ENCODE assay signal across 12 cellular contexts in the genomic region with DNA sequence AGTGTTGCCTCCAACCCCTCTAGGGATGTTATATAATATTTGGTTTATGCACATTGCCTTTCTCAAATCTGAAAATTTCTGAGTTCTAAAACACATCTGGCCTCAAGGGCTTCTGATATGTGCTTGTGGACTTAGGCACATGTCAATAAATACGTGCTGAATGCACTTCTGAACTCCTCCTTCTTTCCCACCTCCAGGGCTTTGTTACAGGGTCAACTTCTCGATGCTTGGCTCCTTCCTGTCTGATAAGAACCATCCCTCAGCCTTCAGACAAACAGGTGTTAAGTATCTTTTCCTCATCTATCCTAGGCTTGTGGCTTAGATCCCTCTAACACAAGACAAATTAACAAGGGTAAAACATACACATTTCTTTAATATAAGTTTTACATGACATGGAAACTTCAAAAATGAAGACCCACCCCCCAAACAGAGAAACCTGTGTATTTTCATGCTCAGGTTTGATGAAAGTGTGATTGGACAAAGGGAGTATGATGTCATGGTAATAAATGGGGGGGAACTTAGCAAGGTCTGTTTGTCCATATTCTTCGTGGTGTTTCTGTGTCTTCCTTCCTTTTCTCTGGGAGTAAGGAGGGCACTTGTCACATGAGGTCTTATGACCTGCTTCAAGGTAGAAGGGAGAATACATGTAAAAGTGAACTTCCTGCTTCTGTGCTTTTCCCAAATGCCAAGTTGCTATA.
"Had no signal": no experiment of that assay in that cellular context is flagged by ENCODE, and none has a peak within 500 bp of the region (broad histone marks: within the 10 kb centered on the region; RNA-seq: fewer than 3 reads in every experiment).

No MANE protein-coding gene starts in this region.

- H3K4me3 ChIP-seq: adrenal gland, left lung, pancreas, stomach, uterus had no signal

- DNase-seq: activated CD8-positive, alpha-beta memory T cell treated with anti-CD3 and anti-CD28 coated beads for 24 hours; activated naive CD4-positive, alpha-beta T cell treated with anti-CD3 and anti-CD28 coated beads, Interleukin-2, amount 10 ng/mL, durations not matched to agents 7 days and 5 days; adrenal gland; islet precursor cell; left lung; mesenchymal stem cell; pancreas; stimulated activated CD4-positive, alpha-beta T cell treated with anti-CD3 and anti-CD28 coated beads, Interleukin-4, amount 100 ng/mL, for 24 hours; stomach; T1000; uterus had no signal

- H3K27me3 ChIP-seq: adrenal gland, pancreas, stomach, uterus had no signal

- H3K9me3 ChIP-seq: adrenal gland, left lung, pancreas, uterus had no signal

- H3K27ac ChIP-seq: adrenal gland, left lung, pancreas, stomach, uterus, VCaP had no signal

- H3K4me1 ChIP-seq: adrenal gland, left lung, pancreas had no signal

- H3K36me3 ChIP-seq: adrenal gland, left lung, pancreas, stomach, uterus had no signal

- H3K4me3 Mint-ChIP-seq: activated naive CD4-positive, alpha-beta T cell treated with anti-CD3 and anti-CD28 coated beads, Interleukin-2, amount 10 ng/mL, durations not matched to agents 7 days and 5 days had no signal

- H3K27ac Mint-ChIP-seq: activated naive CD4-positive, alpha-beta T cell treated with anti-CD3 and anti-CD28 coated beads, Interleukin-2, amount 10 ng/mL, durations not matched to agents 7 days and 5 days had no signal
